8 cellular contexts compared by ENCODE assay signal in genomic region chr5:40904205-40904993, GRCh38. TPM values are rescaled to one million over a fixed set of nuclear protein-coding genes. Genes with fewer than 3 reads are reported as not detected.
DNase-seq lines count a peak whose midpoint lies in the region; ATAC-seq, FAIRE-seq and TF ChIP-seq lines count a peak whose summit lies in the region.

No MANE protein-coding gene starts in this region.

- POLR2A ChIA-PET in endothelial cell of umbilical vein (lab: Charles Lee): no interaction called here

- peak; percentile 98 for TF ChIP-seq CTCF in AG09309 (IDR thresholded peaks at IDR 0.05; ENCODE audit: control insufficient read depth, insufficient read depth, low read depth, low read length, missing control alignments)
- TF ChIP-seq CTCF in endothelial cell of umbilical vein (IDR thresholded peaks at IDR 0.05; ENCODE audit: extremely low read depth in 1 of 2, insufficient read depth in 1 of 2, low read depth in 1 of 2, low read length in 2 of 2): peak; percentile 92 to 95
- TF ChIP-seq CTCF in mucosa of descending colon (IDR thresholded peaks at IDR 0.05): peak; percentile 87
- peak; percentile 41 to 90 (median 61) for TF ChIP-seq CTCF in vagina (IDR thresholded peaks at IDR 0.05)

- peaks cover 3 to 4% of the 10 kb centered on the region in 2 experiments for H3K27me3 ChIP-seq in endothelial cell of umbilical vein (ENCODE audit: control insufficient read depth in 2 of 2, insufficient read depth in 2 of 2, low read length in 2 of 2)
- H3K27me3 ChIP-seq in vagina: no peaks in the 10 kb centered on the region

- no peaks in the 10 kb centered on the region for H4K20me1 ChIP-seq in endothelial cell of umbilical vein (replicated peaks; ENCODE audit: control insufficient read depth, extremely low read depth, insufficient read depth, low read length)

- H3K4me3 ChIP-seq in AG09309 (ENCODE audit: control insufficient read depth, low read depth, low read length) (no peak overlapping the region), endothelial cell of umbilical vein (replicated peaks in 1 of 3; ENCODE audit: insufficient read depth in 1 of 3, low read depth in 1 of 3, low read length in 3 of 3) (no peak overlapping the region), mucosa of descending colon (no peak overlapping the region), vagina (no peak overlapping the region)

- DNase-seq in AG09309 (ENCODE audit: low read depth) (peak; percentile 18), GM12892 (ENCODE audit: insufficient read length) (peak; percentile 5), MV-4-11 (lab: John Stamatoyannopoulos, UW) (peak; percentile 56), endothelial cell of umbilical vein (ENCODE audit: low read depth, low spot score) (peak; percentile 69), mucosa of descending colon (peak in 2 of 3 donors; percentile 43 to 87), vagina (ENCODE audit: extremely low spot score in 2 of 2) (no peak)

- BruUV-seq in endothelial cell of umbilical vein (replicated peaks; lab: Mats Ljungman, UMichigan): no TSS peak

- dilution Hi-C loops in endothelial cell of umbilical vein (cut with MboI; ENCODE audit: extremely low pct_ligation_motif_present, low sequenced_read_pairs): no loop called here

- H3K9me1 ChIP-seq in endothelial cell of umbilical vein (replicated peaks; ENCODE audit: control insufficient read depth, extremely low read depth, insufficient read depth, low read length): no peaks in the 10 kb centered on the region

- intact Hi-C loops in endothelial cell of umbilical vein (cut with micrococcal nuclease): loop anchor here (2.0 to 10.0 kb wide), 3 partner anchors 440 to 938 kb away; no protein-coding TSS in a partner anchor
- intact Hi-C loops in mucosa of descending colon (cut with DNase I, micrococcal nuclease): loop anchor here in 1 of 2 donors (10.0 kb wide), 1 partner anchor 370 kb away; no protein-coding TSS in a partner anchor
- intact Hi-C loops in vagina (cut with DNase I): loop anchor here (10.0 kb wide), 1 partner anchor 610 kb away; the partner anchor contains the start of gene PLCXD3

- ATAC-seq in HG02623 (IDR thresholded peaks at IDR 0.05; ENCODE audit: unreplicated experiment): peak; percentile 94
- peak; percentile 99 for ATAC-seq in SK-N-SH treated with all-trans-retinoic acid at 6 μM for 48 hours
- peak; percentile 87 for ATAC-seq in mucosa of descending colon

- TF ChIP-seq POLR2A in GM12892 (IDR thresholded peaks at IDR 0.05; ENCODE audit: low read depth, low read length) (no peak), endothelial cell of umbilical vein (IDR thresholded peaks at IDR 0.05; ENCODE audit: low read depth, low read length) (no peak), vagina (IDR thresholded peaks at IDR 0.05) (no peak)

- H3K27ac ChIP-seq in endothelial cell of umbilical vein (ENCODE audit: insufficient read depth, low read depth, low read length) (no peak overlapping the region), vagina (no peak overlapping the region)

- H3K79me2 ChIP-seq in endothelial cell of umbilical vein (ENCODE audit: control insufficient read depth, insufficient read depth, low read length): no peaks in the 10 kb centered on the region

- FAIRE-seq in GM12892 (lab: Jason Lieb, UNC) (no peak), endothelial cell of umbilical vein (lab: Jason Lieb, UNC) (peak; percentile 90)

- no peak overlapping the region for H2AFZ ChIP-seq in endothelial cell of umbilical vein (ENCODE audit: low read depth, low read length)

- no peak overlapping the region for H3K9ac ChIP-seq in endothelial cell of umbilical vein (replicated peaks; ENCODE audit: extremely low read depth, insufficient read depth, low read length)

- CTCF ChIA-PET in endothelial cell of umbilical vein (lab: Charles Lee): interaction anchor here (0.6 to 2.2 kb wide), 34 partner anchors 11 to 1679 kb away, joined by 3 to 20 read pairs (median 3); no protein-coding TSS in a partner anchor

- no peak overlapping the region for H3K4me2 ChIP-seq in endothelial cell of umbilical vein (ENCODE audit: insufficient read depth, low read length)

- H3K36me3 ChIP-seq in endothelial cell of umbilical vein (ENCODE audit: control insufficient read depth in 2 of 2, extremely low read depth in 1 of 2, insufficient read depth in 2 of 2, low read length in 2 of 2) (no peaks in the 10 kb centered on the region), mucosa of descending colon (ENCODE audit: low read depth) (no peaks in the 10 kb centered on the region), vagina (no peaks in the 10 kb centered on the region)

- no peaks in the 10 kb centered on the region for H3K9me3 ChIP-seq in endothelial cell of umbilical vein (replicated peaks; ENCODE audit: control insufficient read depth, insufficient read depth, low read length)
- no peaks in the 10 kb centered on the region for H3K9me3 ChIP-seq in mucosa of descending colon
- no peaks in the 10 kb centered on the region for H3K9me3 ChIP-seq in vagina

- H3K4me1 ChIP-seq in endothelial cell of umbilical vein (ENCODE audit: control insufficient read depth, extremely low read depth, insufficient read depth, low read length): no peaks in the 10 kb centered on the region
- H3K4me1 ChIP-seq in mucosa of descending colon (ENCODE audit: low read depth): peaks cover 3% of the 10 kb centered on the region
- no peaks in the 10 kb centered on the region for H3K4me1 ChIP-seq in vagina

TF ChIP-seq in SK-N-SH treated with all-trans-retinoic acid at 6 μM for 48 hours, 23 proteins besides CTCF, POLR2A, EP300 and RAD21:
- TF ChIP-seq ARNTL (CRISPR knock-in tag; IDR thresholded peaks at IDR 0.05; ENCODE audit: borderline replicate concordance, low read depth) (no peak), TSHZ2 (CRISPR knock-in tag; IDR thresholded peaks at IDR 0.05) (peak; percentile 17; the same call in 1 of the 2 replicates)

TF ChIP-seq in endothelial cell of umbilical vein, 7 proteins besides CTCF, POLR2A, EP300 and RAD21:
- TF ChIP-seq MAX (IDR thresholded peaks at IDR 0.05; ENCODE audit: insufficient read depth, insufficient read length) (no peak), EZH2 (IDR thresholded peaks at IDR 0.05; ENCODE audit: borderline replicate concordance, low read depth, low read length, severe bottlenecking) (no peak), JUN (IDR thresholded peaks at IDR 0.05; ENCODE audit: borderline replicate concordance, insufficient read depth, insufficient read length, low read depth) (no peak)

RNA-seq across cellular contexts. Expression of gene C7, which starts 4.9 kb away (rescaled TPM):
- polyA plus RNA-seq in GM12892 (2012; ENCODE audit: missing spikeins): not detected
- total RNA-seq in endothelial cell of umbilical vein: 0.29 TPM in 1 of 2 replicates, not detected in the other
- polyA plus RNA-seq in endothelial cell of umbilical vein: 0.08 and 0.37 TPM in 2 replicates
- 0.14 and 0.92 TPM in 2 replicates for polyA plus RNA-seq in endothelial cell of umbilical vein (2011; cell fraction: cytosol; rRNA removed)
- 0.16 and 0.71 TPM in 2 replicates for polyA plus RNA-seq in endothelial cell of umbilical vein (2011; cell fraction: nucleus; rRNA removed)
- polyA plus RNA-seq in endothelial cell of umbilical vein (2012): 0.24 TPM in 1 of 2 replicates, not detected in the other
- polyA minus RNA-seq in endothelial cell of umbilical vein: 3.3 TPM in 1 of 2 replicates, not detected in the other
- polyA minus RNA-seq in endothelial cell of umbilical vein (2011; cell fraction: cytosol; rRNA and poly(A)+ RNA removed): not detected
- polyA minus RNA-seq in endothelial cell of umbilical vein (2011; cell fraction: nucleus; rRNA and poly(A)+ RNA removed): 0.10 TPM in 1 of 2 replicates, not detected in the other
- 100 to 1,000 TPM in 1 of 3 donors, 10 to 100 TPM in 1, 1 to 10 TPM in 1; 9.2 to 258 (median 44.1) TPM for total RNA-seq in mucosa of descending colon
- 385 TPM for total RNA-seq in vagina

Comparison
In these comparisons a context has a peak if more than half of its experiments do, and no peak if none do; other contexts are left out.
1. DNase-seq: peak in AG09309 (single experiment), GM12892 (single experiment), MV-4-11 (single experiment), endothelial cell of umbilical vein (single experiment) and mucosa of descending colon (2 of 3); none in vagina (0 of 2).
2. Peak in every context shown above with its lines, with median percentiles within 50 percentile points of each other: CTCF ChIP-seq and ATAC-seq.